In the genomic region with DNA sequence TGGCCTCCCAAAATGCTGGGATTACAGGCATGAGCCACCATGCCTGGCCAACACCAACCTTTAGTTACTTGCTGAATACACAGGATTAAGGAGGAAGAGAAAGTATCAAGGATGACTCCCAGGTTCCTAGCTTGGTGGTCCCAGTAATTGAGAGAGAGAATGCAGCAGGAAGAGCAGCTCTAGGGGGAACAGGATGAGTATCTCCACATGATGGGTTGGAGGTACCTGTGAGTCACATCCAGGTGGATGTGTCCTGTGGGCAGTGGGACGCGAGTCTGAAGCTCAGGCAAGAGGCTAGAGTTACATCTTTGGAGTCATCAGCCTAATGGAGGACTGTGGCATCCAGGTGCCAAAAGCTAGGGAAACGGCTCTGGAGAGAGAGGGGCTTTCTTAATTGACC, we compare ENCODE assay signal across 7 cellular contexts.
"Had no signal": no experiment of that assay in that cellular context is flagged by ENCODE, and none has a peak within 500 bp of the region (broad histone marks: within the 10 kb centered on the region; RNA-seq: fewer than 3 reads in every experiment).

No MANE protein-coding gene starts in this region.

- H2AFZ ChIP-seq: GM23338 had no signal

- FAIRE-seq: H1, H54, HTR-8/SVneo, K562 had no signal

- H3K27ac Mint-ChIP-seq: GM23338, H9 had no signal

- H3K4me2 ChIP-seq: GM23338 had no signal

- H3K4me3 Mint-ChIP-seq: GM23338, H9 had no signal

- DNase-seq: H9, HCEC 1CT had no signal

- H3K4me3 ChIP-seq: GM23338, K562 had no signal

- H3K4me1 Mint-ChIP-seq: GM23338, H9 had no signal

- ATAC-seq: GM23338, K562 had no signal

- H3K9me3 Mint-ChIP-seq: GM23338, H9 had no signal
